10 cellular contexts compared by ENCODE assay signal in genomic region chr3:152383136-152383606, GRCh38.
DNase-seq lines count a peak whose midpoint lies in the region; TF ChIP-seq lines count a peak whose summit lies in the region.
"Had no signal": no experiment of that assay in that cellular context is flagged by ENCODE, and none has a peak within 500 bp of the region (broad histone marks: within the 10 kb centered on the region; RNA-seq: fewer than 3 reads in every experiment).

No MANE protein-coding gene starts in this region.

- H3K4me1 ChIP-seq in BLaER1 treated with 17β-estradiol and CSF1 and Interleukin-3, amounts not matched to agents 10 nM and 100 nM = peaks cover 5 to 57% (median 17%) of the 10 kb centered on the region in 10 experiments; a peak in 19 of 20 replicates
- peaks cover 0 to 36% (median 18%) of the 10 kb centered on the region in 4 donors for H3K4me1 ChIP-seq in Peyer's patch
- H3K4me1 ChIP-seq in esophagus muscularis mucosa = peaks cover 75 to 98% (median 93%) of the 10 kb centered on the region in 4 donors
- no peaks in the 10 kb centered on the region for H3K4me1 ChIP-seq in parathyroid adenoma
- H3K4me1 ChIP-seq in trophoblast cell (ENCODE audit: control insufficient read depth in 1 of 2, insufficient read depth in 2 of 2, low read length in 2 of 2) = no peaks in the 10 kb centered on the region

- H3K79me2 ChIP-seq in parathyroid adenoma = no peaks in the 10 kb centered on the region
- H3K79me2 ChIP-seq in trophoblast cell (ENCODE audit: control insufficient read depth, insufficient read depth, low read length, poor library complexity) = no peaks in the 10 kb centered on the region

- TF ChIP-seq CTCF in Peyer's patch (IDR thresholded peaks at IDR 0.05) (no peak), esophagus muscularis mucosa (IDR thresholded peaks at IDR 0.05) (no peak), parathyroid adenoma (IDR thresholded peaks at IDR 0.05) (no peak)

- peak overlapping the region in 1 of 11 experiments; percentile 5; a peak in 1 of 22 replicates for H3K9ac ChIP-seq in BLaER1 treated with 17β-estradiol and CSF1 and Interleukin-3, amounts not matched to agents 10 nM and 100 nM
- H3K9ac ChIP-seq in parathyroid adenoma = no peak overlapping the region
- no peak overlapping the region for H3K9ac ChIP-seq in trophoblast cell (ENCODE audit: low read length)

- DNase-seq in Peyer's patch = no peak
- DNase-seq in esophagus muscularis mucosa (ENCODE audit: extremely low spot score) = no peak
- no peak for DNase-seq in head of caudate nucleus
- DNase-seq in trophoblast cell = no peak
- no peak for DNase-seq in NCI-H526 (lab: John Stamatoyannopoulos, UW)
- DNase-seq in retina = no peak
- DNase-seq: left colon, NCI-H1436 treated with DMSO at 0.1 percent for 48 hours had no signal

- no peak overlapping the region for H3K23ac ChIP-seq in trophoblast cell (ENCODE audit: low read length)

- 0 out of 20 replicates have a peak overlapping the region, but pooled peaks of 1 of the 10 experiments have one; percentile 2 for H3K4me3 ChIP-seq in BLaER1 treated with 17β-estradiol and CSF1 and Interleukin-3, amounts not matched to agents 10 nM and 100 nM
- H3K4me3 ChIP-seq in Peyer's patch (no peak overlapping the region), esophagus muscularis mucosa (peak overlapping the region; percentile 22 to 46 (median 40)), parathyroid adenoma (ENCODE audit: low read depth, low read length) (no peak overlapping the region), trophoblast cell (ENCODE audit: low read depth, low read length) (no peak overlapping the region)

- 0 out of 22 replicates have a peak overlapping the region, but pooled peaks of 2 of the 11 experiments have one; percentile 3 to 17 for H3K27ac ChIP-seq in BLaER1 treated with 17β-estradiol and CSF1 and Interleukin-3, amounts not matched to agents 10 nM and 100 nM
- H3K27ac ChIP-seq in Peyer's patch (peak overlapping the region in 3 of 4 donors; percentile 11 to 58 (median 15)), esophagus muscularis mucosa (replicated peaks in 1 of 4) (peak overlapping the region; percentile 73 to 79 (median 76)), parathyroid adenoma (peak overlapping the region; percentile 15), trophoblast cell (ENCODE audit: low read depth, low read length) (no peak overlapping the region)

- H3K4ac ChIP-seq in trophoblast cell (ENCODE audit: low read depth, low read length) = no peak overlapping the region

- H2BK5ac ChIP-seq in trophoblast cell (ENCODE audit: low read depth, low read length, poor library complexity) = no peak overlapping the region

- intact Hi-C loops in esophagus muscularis mucosa (cut with DNase I) (no loop called here), head of caudate nucleus (cut with DNase I) (loop anchor here (5.0 kb wide), 1 partner anchor 81 kb away; no protein-coding TSS in a partner anchor)

- no peak overlapping the region for H4K91ac ChIP-seq in trophoblast cell (ENCODE audit: low read depth, low read length)

- TF ChIP-seq POLR2A in Peyer's patch (IDR thresholded peaks at IDR 0.05) (no peak), esophagus muscularis mucosa (IDR thresholded peaks at IDR 0.05; ENCODE audit: low read depth) (no peak)

- no peak overlapping the region for H3K14ac ChIP-seq in trophoblast cell (ENCODE audit: low read length)

- H3K9me3 ChIP-seq in BLaER1 treated with 17β-estradiol and CSF1 and Interleukin-3, amounts not matched to agents 10 nM and 100 nM (replicated peaks in 1 of 11) = no peaks in the 10 kb centered on the region
- H3K9me3 ChIP-seq in Peyer's patch = no peaks in the 10 kb centered on the region
- H3K9me3 ChIP-seq in esophagus muscularis mucosa = no peaks in the 10 kb centered on the region
- H3K9me3 ChIP-seq in parathyroid adenoma (ENCODE audit: control insufficient read depth, low read length) = no peaks in the 10 kb centered on the region
- no peaks in the 10 kb centered on the region for H3K9me3 ChIP-seq in trophoblast cell (ENCODE audit: insufficient read depth, low read depth, low read length)

- no peak overlapping the region for H3K18ac ChIP-seq in trophoblast cell (ENCODE audit: low read length)

- H3K79me1 ChIP-seq in trophoblast cell (ENCODE audit: low read length) = no peaks in the 10 kb centered on the region

- H4K20me1 ChIP-seq in BLaER1 treated with 17β-estradiol and CSF1 and Interleukin-3, amounts not matched to agents 10 nM and 100 nM = peaks cover 0 to 83% (median 41%) of the 10 kb centered on the region in 11 experiments; a peak in 16 of 22 replicates

- peaks cover 0 to 25% (median 9%) of the 10 kb centered on the region in 11 experiments; a peak in 15 of 22 replicates for H3K36me3 ChIP-seq in BLaER1 treated with 17β-estradiol and CSF1 and Interleukin-3, amounts not matched to agents 10 nM and 100 nM
- H3K36me3 ChIP-seq in Peyer's patch = peaks cover 0 to 4% (median 0%) of the 10 kb centered on the region in 3 donors
- H3K36me3 ChIP-seq in esophagus muscularis mucosa = no peaks in the 10 kb centered on the region
- no peaks in the 10 kb centered on the region for H3K36me3 ChIP-seq in parathyroid adenoma (ENCODE audit: control insufficient read depth, insufficient read depth, low read length)
- no peaks in the 10 kb centered on the region for H3K36me3 ChIP-seq in trophoblast cell (ENCODE audit: control insufficient read depth in 1 of 2, insufficient read depth in 2 of 2, low read length in 2 of 2)

- no peak overlapping the region for H2AK5ac ChIP-seq in trophoblast cell (ENCODE audit: low read length)

- H2BK12ac ChIP-seq in trophoblast cell (ENCODE audit: low read length) = no peak overlapping the region

- WGBS in esophagus muscularis mucosa = 27% methylated on average over 1 of the region's 1 CpG
- WGBS in trophoblast cell (ENCODE audit: extremely low coverage, insufficient coverage, insufficient read length) = no CpG with 5 or more reads among the region's 1 CpG

- H4K12ac ChIP-seq in trophoblast cell (ENCODE audit: low read depth, low read length) = no peak overlapping the region

- TF ChIP-seq EP300 in esophagus muscularis mucosa (IDR thresholded peaks at IDR 0.05) = no peak

- H4K8ac ChIP-seq in trophoblast cell (ENCODE audit: low read depth, low read length) = no peak overlapping the region

- no peak overlapping the region for H2BK120ac ChIP-seq in trophoblast cell (ENCODE audit: insufficient read depth, low read length, poor library complexity)

- H3K27me3 ChIP-seq in BLaER1 treated with 17β-estradiol and CSF1 and Interleukin-3, amounts not matched to agents 10 nM and 100 nM = no peaks in the 10 kb centered on the region
- no peaks in the 10 kb centered on the region for H3K27me3 ChIP-seq in Peyer's patch
- H3K27me3 ChIP-seq in esophagus muscularis mucosa = no peaks in the 10 kb centered on the region
- H3K27me3 ChIP-seq in parathyroid adenoma (ENCODE audit: control insufficient read depth, insufficient read depth, low read length) = no peaks in the 10 kb centered on the region
- H3K27me3 ChIP-seq in trophoblast cell (ENCODE audit: insufficient read depth, low read length) = no peaks in the 10 kb centered on the region

- H2AFZ ChIP-seq in parathyroid adenoma (no peak overlapping the region), trophoblast cell (ENCODE audit: insufficient read depth, low read length, poor library complexity) (no peak overlapping the region)

- peak overlapping the region in 7 of 11 experiments; percentile 27 to 82 (median 54); a peak in 10 of 22 replicates for H3K4me2 ChIP-seq in BLaER1 treated with 17β-estradiol and CSF1 and Interleukin-3, amounts not matched to agents 10 nM and 100 nM
- H3K4me2 ChIP-seq in parathyroid adenoma (ENCODE audit: low read length) = no peak overlapping the region
- H3K4me2 ChIP-seq in trophoblast cell (ENCODE audit: low read length) = no peak overlapping the region

Comparison
In these comparisons a context has a peak if more than half of its experiments do, and no peak if none do; other contexts are left out.
1. H3K4me2 ChIP-seq: peak in BLaER1 treated with 17β-estradiol and CSF1 and Interleukin-3, amounts not matched to agents 10 nM and 100 nM (7 of 11); none in parathyroid adenoma (single experiment) and trophoblast cell (single experiment).
2. H3K4me3 ChIP-seq: peak in esophagus muscularis mucosa (4 of 4); none in Peyer's patch (0 of 4), parathyroid adenoma (single experiment) and trophoblast cell (single experiment).